23 cellular contexts compared by ENCODE assay signal in genomic region chr4:151992301-151992700, GRCh38.
DNase-seq lines count a peak whose midpoint lies in the region; ATAC-seq and TF ChIP-seq lines count a peak whose summit lies in the region.
"Had no signal": no experiment of that assay in that cellular context is flagged by ENCODE, and none has a peak within 500 bp of the region (broad histone marks: within the 10 kb centered on the region; RNA-seq: fewer than 3 reads in every experiment).

No MANE protein-coding gene starts in this region.

- intact Hi-C loops in CD4-positive, alpha-beta T cell (cut with DNase I, micrococcal nuclease) = no loop called here

- H3K36me3 Mint-ChIP-seq in CD4-positive, alpha-beta T cell (ENCODE audit: low read depth) = no peaks in the 10 kb centered on the region
- H3K36me3 Mint-ChIP-seq: type B pancreatic cell had no signal

- H3K4me1 Mint-ChIP-seq in CD4-positive, alpha-beta T cell (ENCODE audit: low read depth) = peaks cover 71% of the 10 kb centered on the region

- peaks cover 11% of the 10 kb centered on the region for H3K9me3 Mint-ChIP-seq in CD4-positive, alpha-beta T cell
- H3K9me3 Mint-ChIP-seq: stimulated activated naive CD8-positive, alpha-beta T cell treated with anti-CD3 and anti-CD28 coated beads, Interleukin-15, Interleukin-2, amounts not matched to agents 100 ng/mL and 50 ng/mL, for 24 hours had no signal

- CTCF ChIA-PET in CD4-positive, alpha-beta T cell (lab: Charles Lee) = no interaction called here

- peaks cover 18% of the 10 kb centered on the region for H3K4me1 ChIP-seq in HUES48 (ENCODE audit: control insufficient read depth, insufficient read depth, low read length)
- peaks cover 8% of the 10 kb centered on the region for H3K4me1 ChIP-seq in rectal smooth muscle tissue (ENCODE audit: control insufficient read depth, insufficient read depth, low read length)
- H3K4me1 ChIP-seq: body of pancreas had no signal

- DNase-seq in CD4-positive, alpha-beta T cell = no peak
- DNase-seq in NCI-H1105 treated with DMSO at 0.1 percent for 48 hours (lab: John Stamatoyannopoulos, UW) = no peak
- DNase-seq in RKO (ENCODE audit: low spot score) = no peak
- DNase-seq: activated CD8-positive, alpha-beta memory T cell treated with anti-CD3 and anti-CD28 coated beads for 24 hours; activated naive CD4-positive, alpha-beta T cell treated with anti-CD3 and anti-CD28 coated beads, Interleukin-2, amount 50 U/mL, for 16 hours; activated T-cell treated with anti-CD3 and anti-CD28 coated beads, Interleukin-2, amount 50 U/mL, for 48 hours; NCI-H1694 treated with DMSO at 0.1 percent for 48 hours; NCI-H446; NK-92 treated with Interleukin-12 subunit alpha and Interleukin-12 subunit beta, amount 100 ng/mL, for 24 hours; SK-N-SH; T1000 had no signal

- H3K4me3 ChIP-seq in HUES48 (ENCODE audit: low read depth, low read length) (no peak overlapping the region), rectal smooth muscle tissue (ENCODE audit: low read length) (no peak overlapping the region)
- H3K4me3 ChIP-seq: body of pancreas, skin epidermis had no signal

- H3K27ac ChIP-seq in CD4-positive, alpha-beta T cell (ENCODE audit: low read depth, low read length) = no peak overlapping the region
- H3K27ac ChIP-seq in HUES48 (ENCODE audit: low read depth, low read length) = peak overlapping the region; percentile 5
- H3K27ac ChIP-seq in cingulate gyrus (ENCODE audit: low read depth, low read length) = peak overlapping the region; percentile 14
- peak overlapping the region; percentile 40 for H3K27ac ChIP-seq in rectal smooth muscle tissue (ENCODE audit: low read depth, low read length)
- H3K27ac ChIP-seq: body of pancreas, foreskin keratinocyte, KMS-11 had no signal

- H3K36me3 ChIP-seq in HUES48 (ENCODE audit: control insufficient read depth, insufficient read depth, low read length) (no peaks in the 10 kb centered on the region), rectal smooth muscle tissue (ENCODE audit: control insufficient read depth, insufficient read depth, low read length) (no peaks in the 10 kb centered on the region)

- TF ChIP-seq CTCF in CD4-positive, alpha-beta T cell (IDR thresholded peaks at IDR 0.05) = no peak

- H3K4me3 Mint-ChIP-seq in CD4-positive, alpha-beta T cell = no peak overlapping the region
- H3K4me3 Mint-ChIP-seq: stimulated activated naive CD8-positive, alpha-beta T cell treated with anti-CD3 and anti-CD28 coated beads, Interleukin-15, Interleukin-2, amounts not matched to agents 100 ng/mL and 50 ng/mL, for 24 hours; type B pancreatic cell had no signal

- H3K27ac Mint-ChIP-seq in CD4-positive, alpha-beta T cell = peak overlapping the region; percentile 91
- H3K27ac Mint-ChIP-seq: nephron, type B pancreatic cell had no signal

- H3K27me3 Mint-ChIP-seq in CD4-positive, alpha-beta T cell = no peaks in the 10 kb centered on the region
- H3K27me3 Mint-ChIP-seq: stimulated activated naive CD8-positive, alpha-beta T cell treated with anti-CD3 and anti-CD28 coated beads, Interleukin-15, Interleukin-2, amounts not matched to agents 100 ng/mL and 50 ng/mL, for 24 hours had no signal

- POLR2A ChIA-PET in CD4-positive, alpha-beta T cell (lab: Charles Lee) = no interaction called here

- H3K9ac ChIP-seq in HUES48 (ENCODE audit: low read depth, low read length) (no peak overlapping the region), rectal smooth muscle tissue (ENCODE audit: low read length) (no peak overlapping the region)
- H3K9ac ChIP-seq: KMS-11, SK-N-SH had no signal

- no peaks in the 10 kb centered on the region for H3K27me3 ChIP-seq in CD4-positive, alpha-beta T cell (ENCODE audit: control insufficient read depth, insufficient read depth, low read length)
- H3K27me3 ChIP-seq in HUES48 (ENCODE audit: control insufficient read depth, insufficient read depth, low read length) (no peaks in the 10 kb centered on the region), rectal smooth muscle tissue (ENCODE audit: control insufficient read depth, insufficient read depth, low read length) (no peaks in the 10 kb centered on the region)
- H3K27me3 ChIP-seq: body of pancreas, foreskin keratinocyte had no signal

- no peaks in the 10 kb centered on the region for H3K9me3 ChIP-seq in CD4-positive, alpha-beta T cell (ENCODE audit: control insufficient read depth, low read length)
- no peaks in the 10 kb centered on the region for H3K9me3 ChIP-seq in HUES48 (ENCODE audit: control insufficient read depth, insufficient read depth, low read length)
- H3K9me3 ChIP-seq: body of pancreas, SK-N-SH had no signal

- no peak for ATAC-seq in CD4-positive, alpha-beta T cell (ENCODE audit: poor library complexity)
- ATAC-seq in SK-N-SH treated with all-trans-retinoic acid at 6 μM for 48 hours = no peak
- ATAC-seq: activated CD4-positive, CD25-positive, alpha-beta regulatory T cell treated with anti-CD3 and anti-CD28 coated beads, Interleukin-2, amount 50 U/mL, for 24 hours; body of pancreas; foreskin keratinocyte had no signal

TF ChIP-seq in SK-N-SH treated with all-trans-retinoic acid at 6 μM for 48 hours, 23 proteins besides CTCF, POLR2A, EP300 and RAD21:
- no peak for TF ChIP-seq ZNF70 (CRISPR knock-in tag; IDR thresholded peaks at IDR 0.05)
- TF ChIP-seq PATZ1 (CRISPR knock-in tag; IDR thresholded peaks at IDR 0.05; ENCODE audit: borderline replicate concordance) = no peak
- no peak for TF ChIP-seq ISL1 (CRISPR knock-in tag; IDR thresholded peaks at IDR 0.05)
- no peak for TF ChIP-seq ZFP3 (CRISPR knock-in tag; IDR thresholded peaks at IDR 0.05)
- TF ChIP-seq SNAI2 (CRISPR knock-in tag; IDR thresholded peaks at IDR 0.05) = no peak
- TF ChIP-seq, protein P1, sequence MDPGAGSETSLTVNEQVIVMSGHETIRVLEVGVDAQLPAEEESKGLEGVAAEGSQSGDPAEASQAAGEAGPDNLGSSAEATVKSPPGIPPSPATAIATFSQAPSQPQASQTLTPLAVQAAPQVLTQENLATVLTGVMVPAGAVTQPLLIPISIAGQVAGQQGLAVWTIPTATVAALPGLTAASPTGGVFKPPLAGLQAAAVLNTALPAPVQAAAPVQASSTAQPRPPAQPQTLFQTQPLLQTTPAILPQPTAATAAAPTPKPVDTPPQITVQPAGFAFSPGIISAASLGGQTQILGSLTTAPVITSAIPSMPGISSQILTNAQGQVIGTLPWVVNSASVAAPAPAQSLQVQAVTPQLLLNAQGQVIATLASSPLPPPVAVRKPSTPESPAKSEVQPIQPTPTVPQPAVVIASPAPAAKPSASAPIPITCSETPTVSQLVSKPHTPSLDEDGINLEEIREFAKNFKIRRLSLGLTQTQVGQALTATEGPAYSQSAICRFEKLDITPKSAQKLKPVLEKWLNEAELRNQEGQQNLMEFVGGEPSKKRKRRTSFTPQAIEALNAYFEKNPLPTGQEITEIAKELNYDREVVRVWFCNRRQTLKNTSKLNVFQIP (CRISPR knock-in tag; IDR thresholded peaks at IDR 0.05; ENCODE audit: borderline replicate concordance, low read depth) = no peak
- TF ChIP-seq ZFP30 (CRISPR knock-in tag; IDR thresholded peaks at IDR 0.05) = no peak
- TF ChIP-seq CSRNP3 (CRISPR knock-in tag; IDR thresholded peaks at IDR 0.05) = no peak
- no peak for TF ChIP-seq OSR1 (CRISPR knock-in tag; IDR thresholded peaks at IDR 0.05)
- TF ChIP-seq TOX (CRISPR knock-in tag; IDR thresholded peaks at IDR 0.05; ENCODE audit: borderline replicate concordance) = no peak
- TF ChIP-seq, protein P2, sequence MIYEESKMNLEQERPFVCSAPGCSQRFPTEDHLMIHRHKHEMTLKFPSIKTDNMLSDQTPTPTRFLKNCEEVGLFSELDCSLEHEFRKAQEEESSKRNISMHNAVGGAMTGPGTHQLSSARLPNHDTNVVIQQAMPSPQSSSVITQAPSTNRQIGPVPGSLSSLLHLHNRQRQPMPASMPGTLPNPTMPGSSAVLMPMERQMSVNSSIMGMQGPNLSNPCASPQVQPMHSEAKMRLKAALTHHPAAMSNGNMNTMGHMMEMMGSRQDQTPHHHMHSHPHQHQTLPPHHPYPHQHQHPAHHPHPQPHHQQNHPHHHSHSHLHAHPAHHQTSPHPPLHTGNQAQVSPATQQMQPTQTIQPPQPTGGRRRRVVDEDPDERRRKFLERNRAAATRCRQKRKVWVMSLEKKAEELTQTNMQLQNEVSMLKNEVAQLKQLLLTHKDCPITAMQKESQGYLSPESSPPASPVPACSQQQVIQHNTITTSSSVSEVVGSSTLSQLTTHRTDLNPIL (CRISPR knock-in tag; IDR thresholded peaks at IDR 0.05; ENCODE audit: low read depth) = no peak
- no peak for TF ChIP-seq TCF4 (CRISPR knock-in tag; IDR thresholded peaks at IDR 0.05; ENCODE audit: borderline replicate concordance)
TF ChIP-seq in SK-N-SH treated with all-trans-retinoic acid at 6 μM for 48 hours: peak in this region for 0.
